In genomic region chr20:7294816-7295360, GRCh38 we compare ENCODE assay signal across 22 cellular contexts.
A peak's percentile ranks its signal among the peaks of the same experiment; 100 is the strongest.
DNase-seq lines count a peak whose midpoint lies in the region; ATAC-seq, FAIRE-seq and TF ChIP-seq lines count a peak whose summit lies in the region.
"Had no signal": no experiment of that assay in that cellular context is flagged by ENCODE, and none has a peak within 500 bp of the region (broad histone marks: within the 10 kb centered on the region; RNA-seq: fewer than 3 reads in every experiment).

No MANE protein-coding gene starts in this region.

- in situ Hi-C loops in HepG2 (cut with HindIII; ENCODE audit: extremely low pct_ligation_motif_present, low pct_unique_long_range_greater_than_20kb) = loop anchor here (25.0 kb wide), 1 partner anchor 1158 kb away; no protein-coding TSS in a partner anchor

- no peaks in the 10 kb centered on the region for H3K36me3 ChIP-seq in HepG2 (replicated peaks in 1 of 2; ENCODE audit: control insufficient read depth in 1 of 2, insufficient read depth in 2 of 2, low read length in 2 of 2)
- no peaks in the 10 kb centered on the region for H3K36me3 ChIP-seq in right lobe of liver
- no peaks in the 10 kb centered on the region for H3K36me3 ChIP-seq in bronchial epithelial cell (ENCODE audit: control insufficient read depth, insufficient read depth, low read length)
- H3K36me3 ChIP-seq: BLaER1 treated with 17β-estradiol and CSF1 and Interleukin-3, amounts not matched to agents 10 nM and 100 nM had no signal

- intact Hi-C loops in HepG2 (cut with micrococcal nuclease; ENCODE audit: unreplicated experiment) = no loop called here
- intact Hi-C loops in right lobe of liver (cut with DNase I) = no loop called here

- ATAC-seq in HepG2 = no peak
- ATAC-seq in right lobe of liver = no peak
- ATAC-seq: CD8-positive, alpha-beta T cell had no signal

- H3K4me2 ChIP-seq in HepG2 (ENCODE audit: low read depth, low read length) = no peak overlapping the region
- H3K4me2 ChIP-seq: BLaER1 treated with 17β-estradiol and CSF1 and Interleukin-3, amounts not matched to agents 10 nM and 100 nM had no signal

- TF ChIP-seq EP300 in HepG2 (IDR thresholded peaks at IDR 0.05; ENCODE audit: low read depth in 2 of 2, low read length in 2 of 2) = no peak
- TF ChIP-seq EP300 in HepG2 (CRISPR knock-in tag; IDR thresholded peaks at IDR 0.05; ENCODE audit: borderline replicate concordance) = no peak

- FAIRE-seq in HepG2 (lab: Jason Lieb, UNC) (no peak), bronchial epithelial cell (lab: Jason Lieb, UNC) (peak; percentile 32)
- FAIRE-seq: A204.1, D721Med, G401.6, GM12891, GM19239 had no signal

- H3K4me3 ChIP-seq in HepG2 (replicated peaks in 1 of 3; ENCODE audit: insufficient read depth in 1 of 3, low read depth in 2 of 3, low read length in 3 of 3) (no peak overlapping the region), right lobe of liver (no peak overlapping the region), bronchial epithelial cell (ENCODE audit: low read depth, low read length) (no peak overlapping the region), epithelial cell of esophagus (ENCODE audit: low read length) (no peak overlapping the region)
- H3K4me3 ChIP-seq: BLaER1 treated with 17β-estradiol and CSF1 and Interleukin-3, amounts not matched to agents 10 nM and 100 nM had no signal

- H3K9ac ChIP-seq in HepG2 (ENCODE audit: insufficient read depth, low read depth, low read length) = no peak overlapping the region
- H3K9ac ChIP-seq: BLaER1 treated with 17β-estradiol and CSF1 and Interleukin-3, amounts not matched to agents 10 nM and 100 nM had no signal

- 2% methylated on average over 6 of the region's 6 CpGs for WGBS in HepG2 (ENCODE audit: low lambda C conversion rate)
- 81% methylated on average over 6 of the region's 6 CpGs for WGBS in right lobe of liver (ENCODE audit: insufficient coverage, low coverage, low lambda C conversion rate, missing lambda C conversion rate)

- DNase-seq in HepG2 (ENCODE audit: low spot score) (no peak), right lobe of liver (no peak), bronchial epithelial cell (ENCODE audit: low read depth) (peak; percentile 76), epithelial cell of esophagus (ENCODE audit: low read depth) (peak; percentile 54), AG20443 (ENCODE audit: low spot score) (no peak)
- no peak for DNase-seq in effector CD4-positive, alpha-beta T cell
- DNase-seq: 8988T; ACHN; AML-193; Caco-2; Calu3; CD4-positive, alpha-beta T cell; CD8-positive, alpha-beta T cell; DMS79 treated with DMSO at 0.1 percent for 48 hours; GF-D8 had no signal

- H3K27me3 ChIP-seq in HepG2 (ENCODE audit: control insufficient read depth in 1 of 2, insufficient read depth in 2 of 2, low read length in 2 of 2) (no peaks in the 10 kb centered on the region), right lobe of liver (no peaks in the 10 kb centered on the region), bronchial epithelial cell (ENCODE audit: control insufficient read depth, insufficient read depth, low read length) (no peaks in the 10 kb centered on the region)

- TF ChIP-seq RAD21 in HepG2 (CRISPR knock-in tag; IDR thresholded peaks at IDR 0.05) = no peak

- H2AFZ ChIP-seq in HepG2 (ENCODE audit: low read length) = no peak overlapping the region

- no peak overlapping the region for H3K27ac ChIP-seq in HepG2 (ENCODE audit: extremely low read length, insufficient read depth, low read length)
- H3K27ac ChIP-seq in right lobe of liver = no peak overlapping the region
- H3K27ac ChIP-seq: BLaER1 treated with 17β-estradiol and CSF1 and Interleukin-3, amounts not matched to agents 10 nM and 100 nM; C4-2B had no signal

- H3K9me3 ChIP-seq in HepG2 (ENCODE audit: low read length) (peaks cover 4% of the 10 kb centered on the region), right lobe of liver (no peaks in the 10 kb centered on the region)
- H3K9me3 ChIP-seq: Caco-2 had no signal

- no peaks in the 10 kb centered on the region for H4K20me1 ChIP-seq in HepG2 (ENCODE audit: insufficient read depth, low read length)
- H4K20me1 ChIP-seq: BLaER1 treated with 17β-estradiol and CSF1 and Interleukin-3, amounts not matched to agents 10 nM and 100 nM had no signal

- TF ChIP-seq POLR2A in HepG2 (IDR thresholded peaks at IDR 0.05; ENCODE audit: insufficient read depth in 1 of 2, low read depth in 2 of 2, low read length in 2 of 2) = no peak
- no peak for TF ChIP-seq POLR2A in right lobe of liver (IDR thresholded peaks at IDR 0.05)

- no TSS peak for BruUV-seq in HepG2 (replicated peaks; lab: Mats Ljungman, UMichigan)

- H3K4me1 ChIP-seq in HepG2 (ENCODE audit: insufficient read depth, low read length) (no peaks in the 10 kb centered on the region), right lobe of liver (peaks cover 0 to 11% (median 0%) of the 10 kb centered on the region in 4 donors)
- H3K4me1 ChIP-seq: BLaER1 treated with 17β-estradiol and CSF1 and Interleukin-3, amounts not matched to agents 10 nM and 100 nM had no signal

- POLR2A ChIA-PET in HepG2 (lab: Yijun Ruan, JAX) = no interaction called here

- TF ChIP-seq CTCF in HepG2 (CRISPR knock-in tag; IDR thresholded peaks at IDR 0.05) (no peak), right lobe of liver (IDR thresholded peaks at IDR 0.05) (no peak), bronchial epithelial cell (IDR thresholded peaks at IDR 0.05; ENCODE audit: insufficient read depth, low read length, severe bottlenecking) (no peak), epithelial cell of esophagus (IDR thresholded peaks at IDR 0.05; ENCODE audit: insufficient read depth, low read depth, low read length, missing control alignments) (no peak)

- H3K79me2 ChIP-seq in HepG2 (ENCODE audit: insufficient read depth, low read length) = no peaks in the 10 kb centered on the region

- CTCF ChIA-PET in HepG2 (lab: Yijun Ruan, JAX; ENCODE audit: low intra/inter-chr PET ratio, low total read pairs) = no interaction called here

TF ChIP-seq in HepG2, 621 proteins besides CTCF, POLR2A, EP300 and RAD21:
- TF ChIP-seq CREB1 (IDR thresholded peaks at IDR 0.05) (peak; percentile 91), CREB1 (CRISPR knock-in tag; IDR thresholded peaks at IDR 0.05) (no peak), RNF2 (conservative IDR thresholded peaks at IDR 0.05; ENCODE audit: low read depth) (no peak)

Comparison
In these comparisons a context has a peak if more than half of its experiments do, and no peak if none do; other contexts are left out.
1. DNase-seq: peak in bronchial epithelial cell (single experiment) and epithelial cell of esophagus (single experiment); none in HepG2 (single experiment), right lobe of liver (0 of 3), AG20443 (single experiment) and effector CD4-positive, alpha-beta T cell (single experiment).